Comparison of ENCODE assay signal across 13 cellular contexts in the genomic region with DNA sequence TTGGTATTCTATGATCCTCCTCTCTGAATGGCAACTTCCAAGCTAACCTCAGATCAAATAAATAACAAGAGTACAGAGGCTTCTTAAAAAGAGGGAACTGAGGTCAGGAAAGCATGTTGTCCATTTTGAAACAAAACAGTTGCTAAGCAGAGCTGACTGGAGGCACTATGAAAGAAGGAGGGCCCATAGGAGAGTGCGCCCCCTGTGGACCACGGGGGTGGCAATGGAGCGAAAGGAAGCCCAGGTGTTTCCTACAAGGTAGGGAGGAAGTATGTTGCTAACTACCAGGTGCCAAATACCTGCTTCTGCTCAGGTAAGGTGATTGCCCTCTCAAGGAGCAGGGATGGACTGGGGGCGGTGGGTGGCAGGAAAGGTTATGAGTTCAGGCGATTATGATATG.
DNase-seq lines count a peak whose midpoint lies in the region; ATAC-seq and TF ChIP-seq lines count a peak whose summit lies in the region.
"Had no signal": no experiment of that assay in that cellular context is flagged by ENCODE, and none has a peak within 500 bp of the region (broad histone marks: within the 10 kb centered on the region; RNA-seq: fewer than 3 reads in every experiment).

No MANE protein-coding gene starts in this region.

- TF ChIP-seq RAD21 in HCT116 (IDR thresholded peaks at IDR 0.05; ENCODE audit: low read depth): peak; percentile 12; the same call in 1 of the 2 replicates

- no peak overlapping the region for H3K27ac Mint-ChIP-seq in activated CD8-positive, alpha-beta T cell treated with anti-CD3 and anti-CD28 coated beads for 36 hours
- no peak overlapping the region for H3K27ac Mint-ChIP-seq in activated CD8-positive, alpha-beta T cell treated with anti-CD3 and anti-CD28 coated beads, Interleukin-2, amount 10 ng/mL, durations not matched to agents 7 days and 5 days
- H3K27ac Mint-ChIP-seq in neural progenitor cell: no peak overlapping the region
- H3K27ac Mint-ChIP-seq: activated naive CD4-positive, alpha-beta T cell treated with anti-CD3 and anti-CD28 coated beads, Interleukin-2, amount 50 U/mL, for 24 hours; T-helper 17 cell had no signal

- POLR2A ChIA-PET in activated CD8-positive, alpha-beta T cell treated with anti-CD3 and anti-CD28 coated beads for 36 hours (lab: Charles Lee): interaction anchor here (0.7 kb wide), 1 partner anchor 21 kb away, joined by 3 read pairs; no protein-coding TSS in a partner anchor
- POLR2A ChIA-PET in activated CD8-positive, alpha-beta T cell treated with anti-CD3 and anti-CD28 coated beads, Interleukin-2, amount 10 ng/mL, durations not matched to agents 7 days and 5 days (lab: Charles Lee): no interaction called here
- POLR2A ChIA-PET in HCT116 (lab: Charles Lee): no interaction called here

- no peak overlapping the region for H3K4me3 Mint-ChIP-seq in activated CD8-positive, alpha-beta T cell treated with anti-CD3 and anti-CD28 coated beads for 36 hours
- no peak overlapping the region for H3K4me3 Mint-ChIP-seq in activated CD8-positive, alpha-beta T cell treated with anti-CD3 and anti-CD28 coated beads, Interleukin-2, amount 10 ng/mL, durations not matched to agents 7 days and 5 days
- H3K4me3 Mint-ChIP-seq in neural progenitor cell: no peak overlapping the region
- H3K4me3 Mint-ChIP-seq: activated naive CD4-positive, alpha-beta T cell treated with anti-CD3 and anti-CD28 coated beads, Interleukin-2, amount 50 U/mL, for 24 hours; T-helper 17 cell had no signal

- H3K9me2 ChIP-seq in HCT116 (ENCODE audit: insufficient read depth): no peaks in the 10 kb centered on the region

- H3K4me1 Mint-ChIP-seq in activated CD8-positive, alpha-beta T cell treated with anti-CD3 and anti-CD28 coated beads for 36 hours (ENCODE audit: low read depth): no peaks in the 10 kb centered on the region
- H3K4me1 Mint-ChIP-seq in activated CD8-positive, alpha-beta T cell treated with anti-CD3 and anti-CD28 coated beads, Interleukin-2, amount 10 ng/mL, durations not matched to agents 7 days and 5 days (ENCODE audit: low read depth): no peaks in the 10 kb centered on the region
- no peaks in the 10 kb centered on the region for H3K4me1 Mint-ChIP-seq in neural progenitor cell
- H3K4me1 Mint-ChIP-seq: activated naive CD4-positive, alpha-beta T cell treated with anti-CD3 and anti-CD28 coated beads, Interleukin-2, amount 50 U/mL, for 24 hours; T-helper 17 cell had no signal

- CTCF ChIA-PET in activated CD8-positive, alpha-beta T cell treated with anti-CD3 and anti-CD28 coated beads for 36 hours (lab: Charles Lee): interaction anchor here (0.6 to 1.4 kb wide), 4 partner anchors 9 to 188 kb away, joined by 3 to 4 read pairs (median 3); no protein-coding TSS in a partner anchor
- CTCF ChIA-PET in activated CD8-positive, alpha-beta T cell treated with anti-CD3 and anti-CD28 coated beads, Interleukin-2, amount 10 ng/mL, durations not matched to agents 7 days and 5 days (lab: Charles Lee): no interaction called here
- CTCF ChIA-PET in HCT116 (lab: Charles Lee): interaction anchor here (1.6 kb wide), 1 partner anchor 188 kb away, joined by 5 read pairs; no protein-coding TSS in a partner anchor

- no peaks in the 10 kb centered on the region for H3K79me2 ChIP-seq in HCT116 (ENCODE audit: insufficient read depth, low read length)
- H3K79me2 ChIP-seq in neural progenitor cell (ENCODE audit: low read depth): no peaks in the 10 kb centered on the region

- no peaks in the 10 kb centered on the region for H3K9me3 Mint-ChIP-seq in activated CD8-positive, alpha-beta T cell treated with anti-CD3 and anti-CD28 coated beads for 36 hours
- no peaks in the 10 kb centered on the region for H3K9me3 Mint-ChIP-seq in activated CD8-positive, alpha-beta T cell treated with anti-CD3 and anti-CD28 coated beads, Interleukin-2, amount 10 ng/mL, durations not matched to agents 7 days and 5 days (ENCODE audit: insufficient read depth)
- peaks cover 18% of the 10 kb centered on the region for H3K9me3 Mint-ChIP-seq in neural progenitor cell
- H3K9me3 Mint-ChIP-seq: activated naive CD4-positive, alpha-beta T cell treated with anti-CD3 and anti-CD28 coated beads, Interleukin-2, amount 50 U/mL, for 24 hours had no signal

- H3K4me2 ChIP-seq in HCT116 (ENCODE audit: low read length) (no peak overlapping the region), neural progenitor cell (no peak overlapping the region)

- no peaks in the 10 kb centered on the region for H3K9me3 ChIP-seq in HCT116 (ENCODE audit: control insufficient read depth in 1 of 2, insufficient read depth in 1 of 2, low read depth in 1 of 2, low read length in 2 of 2)
- H3K9me3 ChIP-seq in WERI-Rb-1 (ENCODE audit: severe bottlenecking): peaks cover 4% of the 10 kb centered on the region
- H3K9me3 ChIP-seq in neural progenitor cell (ENCODE audit: low read depth): no peaks in the 10 kb centered on the region
- H3K9me3 ChIP-seq: prostate gland had no signal

- no peaks in the 10 kb centered on the region for H3F3A ChIP-seq in neural progenitor cell (ENCODE audit: low read depth)

- no peaks in the 10 kb centered on the region for H3K36me3 ChIP-seq in HCT116 (ENCODE audit: control insufficient read depth in 1 of 2, insufficient read depth in 2 of 2, low read length in 2 of 2)
- H3K36me3 ChIP-seq in WERI-Rb-1: no peaks in the 10 kb centered on the region
- peaks cover 4% of the 10 kb centered on the region for H3K36me3 ChIP-seq in neural progenitor cell
- H3K36me3 ChIP-seq: prostate gland had no signal

- peaks cover 4% of the 10 kb centered on the region; the same call in 1 of the 2 replicates for H3K27me3 ChIP-seq in HCT116 (ENCODE audit: insufficient read depth, low read length)
- no peaks in the 10 kb centered on the region for H3K27me3 ChIP-seq in WERI-Rb-1 (ENCODE audit: insufficient read depth, low read depth, severe bottlenecking)
- no peaks in the 10 kb centered on the region for H3K27me3 ChIP-seq in neural progenitor cell

- TF ChIP-seq POLR2A in HCT116 (IDR thresholded peaks at IDR 0.05; ENCODE audit: borderline replicate concordance, extremely low read depth, insufficient read depth, insufficient read length): no peak

- H3K27ac ChIP-seq in HCT116 (ENCODE audit: low read depth, low read length) (no peak overlapping the region), WERI-Rb-1 (no peak overlapping the region), neural progenitor cell (no peak overlapping the region)
- H3K27ac ChIP-seq: prostate gland had no signal

- no peak overlapping the region for H2AFZ ChIP-seq in HCT116 (ENCODE audit: low read depth, low read length, poor library complexity, severe bottlenecking)
- peak overlapping the region; percentile 77 for H2AFZ ChIP-seq in neural progenitor cell (replicated peaks)

- no TSS peak for BruUV-seq in HCT116 (replicated peaks; lab: Mats Ljungman, UMichigan)

- peak; percentile 25 for DNase-seq in activated CD8-positive, alpha-beta T cell treated with anti-CD3 and anti-CD28 coated beads for 36 hours
- DNase-seq in activated CD8-positive, alpha-beta T cell treated with anti-CD3 and anti-CD28 coated beads, Interleukin-2, amount 10 ng/mL, durations not matched to agents 7 days and 5 days: no peak
- DNase-seq in HCT116 (ENCODE audit: low read depth, low spot score) (no peak), WERI-Rb-1 (peak; percentile 16), neural progenitor cell (ENCODE audit: low spot score) (peak; percentile 31), activated gamma-delta T cell (lab: John Stamatoyannopoulos, UW) (no peak), Right ventricle myocardium superior (no peak), AG08396 (ENCODE audit: low spot score) (no peak)
- DNase-seq: midbrain, NCI-H2171, T-helper 17 cell had no signal

- TF ChIP-seq CTCF in activated CD8-positive, alpha-beta T cell treated with anti-CD3 and anti-CD28 coated beads for 36 hours (IDR thresholded peaks at IDR 0.05): peak; percentile 17
- TF ChIP-seq CTCF in HCT116 (IDR thresholded peaks at IDR 0.05 in 2 of 3, conservative IDR thresholded peaks at IDR 0.05 in 1 of 3; ENCODE audit: borderline replicate concordance in 1 of 3, insufficient read depth in 1 of 3, low read depth in 2 of 3, low read length in 2 of 3) (peak in 2 of 3 experiments; percentile 53 to 61; a peak in 4 of 6 replicates), WERI-Rb-1 (IDR thresholded peaks at IDR 0.05; ENCODE audit: low read depth, low read length) (peak; percentile 62), neural progenitor cell (IDR thresholded peaks at IDR 0.05) (peak; percentile 59)

- intact Hi-C loops in activated CD8-positive, alpha-beta T cell treated with anti-CD3 and anti-CD28 coated beads for 36 hours (cut with micrococcal nuclease): no loop called here
- intact Hi-C loops in HCT116 (cut with micrococcal nuclease): no loop called here
- intact Hi-C loops in Right ventricle myocardium superior (cut with DNase I): no loop called here

- H3K9ac ChIP-seq in HCT116 (ENCODE audit: low read length) (no peak overlapping the region), neural progenitor cell (no peak overlapping the region)

- H3K4me1 ChIP-seq in HCT116 (ENCODE audit: control insufficient read depth in 1 of 2, insufficient read depth in 2 of 2, low read length in 2 of 2) (no peaks in the 10 kb centered on the region), neural progenitor cell (no peaks in the 10 kb centered on the region)
- H3K4me1 ChIP-seq: prostate gland had no signal

- H4K20me1 ChIP-seq in HCT116 (ENCODE audit: insufficient read depth) (no peaks in the 10 kb centered on the region), neural progenitor cell (ENCODE audit: low read depth) (no peaks in the 10 kb centered on the region)

- H3K27me3 Mint-ChIP-seq in activated CD8-positive, alpha-beta T cell treated with anti-CD3 and anti-CD28 coated beads for 36 hours: no peaks in the 10 kb centered on the region
- H3K27me3 Mint-ChIP-seq in activated CD8-positive, alpha-beta T cell treated with anti-CD3 and anti-CD28 coated beads, Interleukin-2, amount 10 ng/mL, durations not matched to agents 7 days and 5 days (ENCODE audit: low read depth): peaks cover 5% of the 10 kb centered on the region
- peaks cover 3% of the 10 kb centered on the region for H3K27me3 Mint-ChIP-seq in neural progenitor cell (ENCODE audit: insufficient read depth, low read depth)

- ATAC-seq in activated CD8-positive, alpha-beta T cell treated with anti-CD3 and anti-CD28 coated beads for 36 hours: no peak
- no peak for ATAC-seq in activated CD8-positive, alpha-beta T cell treated with anti-CD3 and anti-CD28 coated beads, Interleukin-2, amount 10 ng/mL, durations not matched to agents 7 days and 5 days
- ATAC-seq in HCT116 (peak; percentile 71), Right ventricle myocardium superior (ENCODE audit: poor library complexity) (no peak)
- ATAC-seq: T-helper 17 cell had no signal

- H3K36me3 Mint-ChIP-seq in activated CD8-positive, alpha-beta T cell treated with anti-CD3 and anti-CD28 coated beads for 36 hours (ENCODE audit: low read depth): no peaks in the 10 kb centered on the region
- H3K36me3 Mint-ChIP-seq in activated CD8-positive, alpha-beta T cell treated with anti-CD3 and anti-CD28 coated beads, Interleukin-2, amount 10 ng/mL, durations not matched to agents 7 days and 5 days (ENCODE audit: low read depth): no peaks in the 10 kb centered on the region
- H3K36me3 Mint-ChIP-seq in neural progenitor cell: no peaks in the 10 kb centered on the region
- H3K36me3 Mint-ChIP-seq: activated naive CD4-positive, alpha-beta T cell treated with anti-CD3 and anti-CD28 coated beads, Interleukin-2, amount 50 U/mL, for 24 hours had no signal

- no peak overlapping the region for H3K4me3 ChIP-seq in HCT116 (replicated peaks in 1 of 2; ENCODE audit: low read depth in 1 of 2, low read length in 2 of 2)
- H3K4me3 ChIP-seq in WERI-Rb-1 (ENCODE audit: low read depth, low read length): no peak overlapping the region
- H3K4me3 ChIP-seq in neural progenitor cell: no peak overlapping the region
- H3K4me3 ChIP-seq: prostate gland had no signal

- RAD21 ChIA-PET in HCT116 (lab: Charles Lee; ENCODE audit: low non-redundant PET in 1 of 2, low total read pairs in 2 of 2, uncharacterized antibody in 2 of 2, unreplicated experiment in 2 of 2): no interaction called here

Comparison
In these comparisons a context has a peak if more than half of its experiments do, and no peak if none do; other contexts are left out.
1. DNase-seq: peak in activated CD8-positive, alpha-beta T cell treated with anti-CD3 and anti-CD28 coated beads for 36 hours (single experiment), WERI-Rb-1 (single experiment) and neural progenitor cell (single experiment); none in activated CD8-positive, alpha-beta T cell treated with anti-CD3 and anti-CD28 coated beads, Interleukin-2, amount 10 ng/mL, durations not matched to agents 7 days and 5 days (single experiment), HCT116 (single experiment), activated gamma-delta T cell (single experiment), Right ventricle myocardium superior (single experiment) and AG08396 (single experiment).
2. Peak in every context shown above with its lines, with median percentiles within 50 percentile points of each other: CTCF ChIP-seq.